Comparison of ENCODE assay signal across 1 cellular context in the genomic region with DNA sequence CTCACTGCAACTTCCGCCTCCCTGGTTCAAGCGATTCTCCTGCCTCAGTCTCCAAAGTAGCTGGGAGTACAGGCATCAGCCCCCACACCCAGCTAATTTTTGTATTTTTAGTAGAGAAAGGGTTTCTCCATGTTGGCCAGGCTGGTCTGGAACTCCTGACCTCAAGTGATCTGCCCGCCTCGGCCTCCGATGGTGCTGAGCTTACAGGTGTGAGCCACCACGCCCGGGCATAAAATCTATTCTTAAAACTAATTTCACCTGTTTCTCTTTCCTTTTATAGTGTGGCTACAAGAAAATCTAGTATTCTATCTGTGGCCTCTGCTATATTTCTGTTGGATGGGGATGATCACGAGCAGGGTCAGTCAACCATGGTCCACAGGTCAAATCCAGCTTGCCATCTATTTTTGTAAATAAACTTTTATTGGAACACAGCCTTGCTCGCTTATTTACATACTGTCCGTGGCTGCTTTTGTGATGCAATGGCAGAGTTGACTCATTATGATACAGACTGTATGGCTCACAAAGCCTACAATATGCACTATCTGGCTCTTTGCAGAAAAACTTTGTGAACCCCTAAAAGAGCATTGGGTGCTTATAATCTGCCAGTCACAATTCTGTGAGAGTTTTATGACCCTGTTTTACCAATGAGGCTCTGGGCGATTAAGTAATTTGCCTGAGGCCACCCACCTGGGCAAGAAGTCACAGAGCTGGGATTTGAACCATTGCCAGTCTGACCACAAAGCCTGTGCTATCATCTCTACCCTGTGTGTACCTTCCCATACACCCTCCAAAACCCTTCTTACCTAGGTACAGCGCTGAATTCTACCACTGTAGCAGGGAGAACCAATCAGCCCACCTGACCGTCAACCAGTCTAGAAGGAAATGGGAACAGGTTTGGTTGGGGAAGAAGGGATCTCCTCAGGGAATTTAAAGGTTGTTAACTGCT.
TF ChIP-seq lines count a peak whose summit lies in the region.

No MANE protein-coding gene starts in this region.

TF ChIP-seq in A549, 52 proteins besides CTCF, POLR2A, EP300 and RAD21 (continued from another document):
- TF ChIP-seq SMC3 (IDR thresholded peaks at IDR 0.05) (peak; percentile 63), KDM5A (IDR thresholded peaks at IDR 0.05) (no peak), RARB (CRISPR knock-in tag; IDR thresholded peaks at IDR 0.05) (no peak), NPAS2 (CRISPR knock-in tag; IDR thresholded peaks at IDR 0.05; ENCODE audit: borderline replicate concordance) (no peak), NR3C1 (IDR thresholded peaks at IDR 0.05) (no peak), BCL3 (IDR thresholded peaks at IDR 0.05) (peak; percentile 49; the same call in 1 of the 3 replicates), FOSB (CRISPR knock-in tag; IDR thresholded peaks at IDR 0.05) (no peak), HOXA7 (CRISPR knock-in tag; IDR thresholded peaks at IDR 0.05) (no peak), RFX5 (IDR thresholded peaks at IDR 0.05) (no peak), HOXB5 (CRISPR knock-in tag; IDR thresholded peaks at IDR 0.05) (no peak), NFE2L2 (conservative IDR thresholded peaks at IDR 0.05; ENCODE audit: low read length) (no peak), FOXS1 (CRISPR knock-in tag; IDR thresholded peaks at IDR 0.05) (no peak; the same call in 1 of the 2 replicates)
TF ChIP-seq in A549: peak in this region for 9.
